ENCODE assay signal across 8 cellular contexts in the genomic region with DNA sequence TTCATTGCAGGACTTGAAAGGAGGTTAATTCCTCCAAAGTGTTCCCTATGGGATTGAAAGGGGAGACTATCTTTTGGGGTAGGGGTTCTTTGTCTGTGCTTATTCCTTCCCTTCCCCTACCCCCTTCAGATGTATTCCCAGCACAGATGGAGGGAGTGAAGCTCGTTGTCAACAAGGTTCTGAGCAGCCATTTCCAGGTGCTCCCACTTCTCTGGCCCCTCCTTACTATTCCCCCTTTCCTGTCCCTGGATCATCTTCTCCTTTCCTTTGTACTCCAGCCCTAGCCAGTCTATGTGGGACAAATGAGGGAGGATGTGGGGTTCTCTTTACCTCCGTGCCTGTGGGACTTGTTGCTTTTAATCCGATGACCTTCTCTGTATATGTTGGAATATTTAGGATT. TPM values are rescaled to one million over a fixed set of nuclear protein-coding genes. Genes with fewer than 3 reads are reported as not detected.
DNase-seq lines count a peak whose midpoint lies in the region; ATAC-seq and TF ChIP-seq lines count a peak whose summit lies in the region.

No MANE protein-coding gene starts in this region.

- no peaks in the 10 kb centered on the region for H3K9me3 ChIP-seq in ES-I3 (ENCODE audit: control insufficient read depth, insufficient read depth, low read length)
- H3K9me3 ChIP-seq in OCI-LY7 (ENCODE audit: low read length), result no peaks in the 10 kb centered on the region
- no peaks in the 10 kb centered on the region for H3K9me3 ChIP-seq in endocrine pancreas (ENCODE audit: control insufficient read depth, low read length)
- H3K9me3 ChIP-seq in ovary, result no peaks in the 10 kb centered on the region

- no TSS peak for BruUV-seq in OCI-LY7 (replicated peaks; lab: Mats Ljungman, UMichigan)

- H3K79me2 ChIP-seq in OCI-LY7 (ENCODE audit: insufficient read depth, low read depth, low read length), result no peaks in the 10 kb centered on the region

- POLR2A ChIA-PET in OCI-LY7 (lab: Charles Lee), result interaction anchor here (0.8 to 2.2 kb wide), 10 partner anchors 8 to 155 kb away, joined by 3 to 12 read pairs (median 3); a partner anchor contains a TSS

- no peaks in the 10 kb centered on the region for H4K20me1 ChIP-seq in OCI-LY7 (ENCODE audit: insufficient read depth, low read length)

- peak overlapping the region; percentile 66 for H3K9ac ChIP-seq in ES-I3 (ENCODE audit: low read depth, low read length)
- peak overlapping the region; percentile 48 for H3K9ac ChIP-seq in endocrine pancreas (ENCODE audit: control insufficient read depth, insufficient read depth, low read length)

- H3K36me3 ChIP-seq in ES-I3 (ENCODE audit: insufficient read depth, low read length) (peaks cover 5% of the 10 kb centered on the region; the same call in 1 of the 2 replicates), OCI-LY7 (ENCODE audit: insufficient read depth, low read length) (peaks cover 24% of the 10 kb centered on the region), endocrine pancreas (ENCODE audit: control insufficient read depth, insufficient read depth, low read length) (no peaks in the 10 kb centered on the region), ovary (no peaks in the 10 kb centered on the region)

- no peaks in the 10 kb centered on the region for H3K9me2 ChIP-seq in OCI-LY7 (ENCODE audit: insufficient read depth, low read length)

- DNase-seq in OCI-LY7 (ENCODE audit: low spot score) (no peak), ovary (no peak), NCI-H1436 treated with DMSO at 0.1 percent for 48 hours (lab: John Stamatoyannopoulos, UW) (no peak), amniotic stem cell (lab: John Stamatoyannopoulos, UW) (no peak), NCI-H146 (lab: John Stamatoyannopoulos, UW) (no peak)

- H3K4me3 ChIP-seq in OCI-LY7 (ENCODE audit: low read depth, low read length, poor library complexity, severe bottlenecking) (peak overlapping the region; percentile 73), endocrine pancreas (ENCODE audit: control insufficient read depth, insufficient read depth, low read length) (no peak overlapping the region), ovary (peak overlapping the region; percentile 58)

- TF ChIP-seq POLR2A in ovary (IDR thresholded peaks at IDR 0.05), result no peak

- H3K27me3 ChIP-seq in endocrine pancreas (ENCODE audit: control insufficient read depth, insufficient read depth, low read length), result no peaks in the 10 kb centered on the region
- no peaks in the 10 kb centered on the region for H3K27me3 ChIP-seq in ovary

- no peak for TF ChIP-seq EP300 in ovary (IDR thresholded peaks at IDR 0.05)

- H3K4me2 ChIP-seq in OCI-LY7 (ENCODE audit: low read length), result peak overlapping the region; percentile 78

- 39 to 43% (median 43%) methylated on average over 3 of the region's 3 CpGs for WGBS in ovary, 3 donors

- peak overlapping the region; percentile 40; the same call in 1 of the 2 replicates for H2AFZ ChIP-seq in OCI-LY7 (ENCODE audit: low read length)

- CTCF ChIA-PET in OCI-LY7 (lab: Charles Lee; ENCODE audit: unreplicated experiment), result interaction anchor here (0.9 to 1.9 kb wide), 4 partner anchors 10 to 156 kb away, joined by 3 to 9 read pairs (median 4); no protein-coding TSS in a partner anchor

- peak overlapping the region; percentile 35 for H3K27ac ChIP-seq in OCI-LY7 (ENCODE audit: low read depth, low read length, poor library complexity, severe bottlenecking)
- H3K27ac ChIP-seq in ovary, result peak overlapping the region in 1 of 2 donors; percentile 49

- no peak for ATAC-seq in HG03521 (IDR thresholded peaks at IDR 0.05; ENCODE audit: unreplicated experiment)

- H3K4me1 ChIP-seq in ES-I3 (ENCODE audit: insufficient read depth, low read length) (no peaks in the 10 kb centered on the region; the same call in 1 of the 2 replicates), OCI-LY7 (ENCODE audit: insufficient read depth, low read length, poor library complexity, severe bottlenecking) (peaks cover 24% of the 10 kb centered on the region), endocrine pancreas (ENCODE audit: control insufficient read depth, insufficient read depth, low read length) (no peaks in the 10 kb centered on the region), ovary (ENCODE audit: insufficient read depth) (peaks cover 5% of the 10 kb centered on the region)

- intact Hi-C loops in OCI-LY7 (cut with micrococcal nuclease; ENCODE audit: unreplicated experiment), result loop anchor here (1.0 to 2.0 kb wide), 3 partner anchors 65 to 156 kb away; no protein-coding TSS in a partner anchor
- intact Hi-C loops in ovary (cut with DNase I), result loop anchor here in 3 of 4 donors (5.0 to 10.0 kb wide), 4 partner anchors 34 to 158 kb away; a partner anchor contains a TSS

- TF ChIP-seq CTCF in OCI-LY7 (conservative IDR thresholded peaks at IDR 0.05; ENCODE audit: low read length), result no peak
- TF ChIP-seq CTCF in ovary (IDR thresholded peaks at IDR 0.05), result no peak

RNA-seq across cellular contexts. Expression of a gene that starts 0.9 kb away (rescaled TPM):
- 8.3 and 11.0 TPM in 2 replicates for total RNA-seq in OCI-LY7 (2014; rRNA removed; shearing (Covaris generic))
- total RNA-seq in OCI-LY7 (2022) (16.0 and 20.1 TPM in 2 replicates), ovary (10 to 100 TPM in 1 of 7 donors, 1 to 10 TPM in 6; 2.4 to 15.2 (median 7.5) TPM)
- 10 to 100 TPM in 1 of 2 donors, 1 to 10 TPM in 1; 3.7 to 10.4 TPM for polyA plus RNA-seq in ovary

RNA-seq across cellular contexts. Expression of a gene that starts 3.3 kb away (rescaled TPM):
- total RNA-seq in OCI-LY7 (2014; rRNA removed; shearing (Covaris generic)), result not detected in 2 replicates
- total RNA-seq in OCI-LY7 (2022), result not detected in 2 replicates
- total RNA-seq in ovary, result 1 to 10 TPM in 1 of 7 donors, under 1 TPM in 1, not detected in 5; 0.85 to 4.3 TPM
- polyA plus RNA-seq in ovary, result not detected

RNA-seq across cellular contexts. Expression of a gene that starts 11.2 kb away (rescaled TPM):
- total RNA-seq in OCI-LY7 (2014; rRNA removed; shearing (Covaris generic)), result not detected in 2 replicates
- total RNA-seq in OCI-LY7 (2022), result not detected in 2 replicates
- total RNA-seq in ovary, result not detected
- polyA plus RNA-seq in ovary, result not detected

RNA-seq across cellular contexts. Expression of a gene that starts 11.7 kb away (rescaled TPM):
- total RNA-seq in OCI-LY7 (2014; rRNA removed; shearing (Covaris generic)), result 3.2 TPM in 1 of 2 replicates, not detected in the other
- 0.88 and 1.2 TPM in 2 replicates for total RNA-seq in OCI-LY7 (2022)
- total RNA-seq in ovary, result 10 to 100 TPM in 4 of 7 donors, 1 to 10 TPM in 3; 7.1 to 38.0 (median 19.3) TPM
- polyA plus RNA-seq in ovary, result 100 to 1,000 TPM in 1 of 2 donors, 10 to 100 TPM in 1; 38.3 to 270 TPM

RNA-seq across cellular contexts. Expression of a gene that starts 24.6 kb away (rescaled TPM):
- 62.9 and 76.4 TPM in 2 replicates for total RNA-seq in OCI-LY7 (2014; rRNA removed; shearing (Covaris generic))
- total RNA-seq in OCI-LY7 (2022) (72.1 and 73.4 TPM in 2 replicates), ovary (100 to 1,000 TPM in 4 of 7 donors, 10 to 100 TPM in 3; 90.7 to 137 (median 105) TPM)
- 100 to 1,000 TPM in 1 of 2 donors, 10 to 100 TPM in 1; 76.2 to 140 TPM for polyA plus RNA-seq in ovary
